8 cellular contexts compared by ENCODE assay signal in the genomic region with DNA sequence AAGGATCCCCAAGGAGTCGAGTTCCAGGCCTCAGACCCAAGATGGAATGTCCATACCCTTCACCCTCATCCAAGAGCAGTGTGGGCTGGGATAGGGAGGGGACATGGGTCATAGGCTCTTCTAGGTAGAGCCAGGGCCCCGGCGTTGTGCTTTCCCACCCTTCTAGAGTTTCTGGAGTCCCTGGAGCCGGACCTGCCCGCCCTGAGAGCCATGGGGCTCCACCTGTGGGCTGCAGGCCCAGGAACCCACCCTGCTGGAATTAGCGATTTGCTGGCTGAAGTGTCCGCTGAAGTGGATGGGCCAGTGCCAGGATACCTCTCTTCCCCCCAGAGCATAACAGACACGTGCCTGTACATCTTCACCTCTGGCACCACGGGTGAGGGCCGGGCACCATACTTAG. TPM values are rescaled to one million over a fixed set of nuclear protein-coding genes. Genes with fewer than 3 reads are reported as not detected.
DNase-seq lines count a peak whose midpoint lies in the region; ATAC-seq and TF ChIP-seq lines count a peak whose summit lies in the region.

No MANE protein-coding gene starts in this region.

- peak overlapping the region; percentile 43 for H3K27ac Mint-ChIP-seq in T-helper 17 cell

- H3K4me3 ChIP-seq in GM12875 (ENCODE audit: low read depth, low read length) (peak overlapping the region; percentile 70), foreskin fibroblast (ENCODE audit: low read depth in 1 of 2, low read length in 2 of 2) (peak overlapping the region; percentile 66 to 78), retinal pigment epithelial cell (ENCODE audit: low read length) (peak overlapping the region; percentile 60)

- H3K4me1 Mint-ChIP-seq in T-helper 17 cell, result peaks cover 17% of the 10 kb centered on the region

- H3K4me3 Mint-ChIP-seq in T-helper 17 cell, result peak overlapping the region; percentile 84

- no peak for ATAC-seq in T-helper 17 cell

- no peaks in the 10 kb centered on the region for H3K27me3 Mint-ChIP-seq in T-helper 17 cell

- H3K9me3 ChIP-seq in T-helper 17 cell (ENCODE audit: control insufficient read depth, low read length, poor library complexity, severe bottlenecking), result no peaks in the 10 kb centered on the region

- H3K36me3 Mint-ChIP-seq in T-helper 17 cell (ENCODE audit: low read depth), result no peaks in the 10 kb centered on the region

- no peak for TF ChIP-seq CTCF in GM12875 (IDR thresholded peaks at IDR 0.05; ENCODE audit: borderline replicate concordance, insufficient read depth, low read depth, low read length)
- TF ChIP-seq CTCF in foreskin fibroblast (IDR thresholded peaks at IDR 0.05; ENCODE audit: low read depth, low read length), result no peak
- TF ChIP-seq CTCF in retinal pigment epithelial cell (conservative IDR thresholded peaks at IDR 0.05; ENCODE audit: low read depth, low read length), result no peak

- DNase-seq in T-helper 17 cell, result no peak
- no peak for DNase-seq in foreskin fibroblast
- no peak for DNase-seq in retinal pigment epithelial cell (ENCODE audit: low read depth)
- no peak for DNase-seq in SKM-1 treated with dmso at 0.1 percent for 144 hours (lab: John Stamatoyannopoulos, UW; ENCODE audit: unreplicated experiment)
- DNase-seq in NCI-H128 (lab: John Stamatoyannopoulos, UW; ENCODE audit: unreplicated experiment), result no peak
- DNase-seq in kidney glomerular epithelial cell (lab: John Stamatoyannopoulos, UW), result no peak
- DNase-seq in DMS114 treated with DMSO at 0.1 percent for 48 hours (lab: John Stamatoyannopoulos, UW; ENCODE audit: unreplicated experiment), result no peak

RNA-seq across cellular contexts. Expression of a gene that starts 1.1 kb away (rescaled TPM):
- 10 to 100 TPM in 1 of 2 donors, 1 to 10 TPM in 1; 7.4 to 10.0 TPM for total RNA-seq in T-helper 17 cell

RNA-seq across cellular contexts. Expression of a gene that starts 48.5 kb away (rescaled TPM):
- total RNA-seq in T-helper 17 cell, result 10 to 100 TPM; 33.6 to 47.6 TPM
